ENCODE assay signal across 2 cellular contexts in genomic region chr14:32426596-32427408, GRCh38.
TF ChIP-seq lines count a peak whose summit lies in the region.

No MANE protein-coding gene starts in this region.

TF ChIP-seq in endothelial cell of umbilical vein, 7 proteins besides CTCF, POLR2A, EP300 and RAD21 (continued from another document):
- TF ChIP-seq MAX (IDR thresholded peaks at IDR 0.05; ENCODE audit: insufficient read depth, insufficient read length) (no peak), JUN (IDR thresholded peaks at IDR 0.05; ENCODE audit: borderline replicate concordance, insufficient read depth, insufficient read length, low read depth) (no peak), EZH2 (IDR thresholded peaks at IDR 0.05; ENCODE audit: borderline replicate concordance, low read depth, low read length, severe bottlenecking) (no peak)

TF ChIP-seq in neural cell, 6 proteins besides CTCF, POLR2A, EP300 and RAD21 (continued from another document):
- TF ChIP-seq REST (IDR thresholded peaks at IDR 0.05; ENCODE audit: borderline replicate concordance) = no peak
- no peak for TF ChIP-seq TAF1 (IDR thresholded peaks at IDR 0.05; ENCODE audit: low read depth)
- no peak for TF ChIP-seq MXI1 (conservative IDR thresholded peaks at IDR 0.05; ENCODE audit: poor library complexity, severe bottlenecking)
